8 cellular contexts compared by ENCODE assay signal in the genomic region with DNA sequence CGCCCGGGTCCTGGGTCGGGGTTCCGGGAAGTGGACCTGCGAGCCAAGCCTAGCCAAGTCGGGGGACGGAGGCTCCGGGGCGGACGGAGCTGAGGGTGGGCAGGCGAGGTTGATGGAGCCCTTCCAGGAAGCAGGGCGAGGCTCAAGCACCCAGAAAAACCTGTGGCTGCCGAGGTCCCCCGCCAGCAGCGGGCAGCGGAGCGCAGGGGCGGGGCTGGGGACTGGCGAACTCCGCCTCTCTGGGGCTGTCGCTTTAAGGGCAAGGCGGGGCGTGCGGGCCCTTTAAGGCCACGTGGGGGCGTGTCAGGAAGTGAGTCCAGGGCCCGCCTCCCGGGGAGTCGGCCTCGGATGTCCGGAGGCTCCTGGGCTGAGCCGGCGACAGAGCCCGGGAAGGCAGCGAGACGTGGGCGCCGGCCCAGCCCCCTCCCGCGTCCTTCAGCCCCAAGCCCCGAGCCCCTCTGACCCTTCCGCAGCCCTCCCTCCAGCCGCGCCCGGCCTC. TPM values are rescaled to one million over a fixed set of nuclear protein-coding genes. Genes with fewer than 3 reads are reported as not detected.
DNase-seq lines count a peak whose midpoint lies in the region; ATAC-seq and TF ChIP-seq lines count a peak whose summit lies in the region.

TSS of gene SLC35C1 (plus strand) at position 344 of the 499 bp plus-strand sequence. CDS start 653 bp downstream, outside the sequence.

- H3K36me3 ChIP-seq in adipocyte (ENCODE audit: control insufficient read depth, insufficient read depth, low read length, severe bottlenecking) (peaks cover 7% of the 10 kb centered on the region), cardiac muscle cell (no peaks in the 10 kb centered on the region), upper lobe of left lung (peaks cover 0 to 22% (median 10%) of the 10 kb centered on the region in 4 donors)

- H3K9ac ChIP-seq in adipocyte (ENCODE audit: low read length), result peak within 1 kb of the TSS; percentile 96

- DNase-seq in NCI-H128 (lab: John Stamatoyannopoulos, UW; ENCODE audit: unreplicated experiment) (peak; percentile 79), SW480 (ENCODE audit: low spot score) (peak; percentile 96), adipocyte (ENCODE audit: low read depth) (peak; percentile 99), cardiac muscle cell (ENCODE audit: low read depth in 1 of 2, low spot score in 1 of 2) (peak; percentile 96 to 98), posterior cingulate gyrus (peak; percentile 94 to 100 (median 98)), upper lobe of left lung (peak; percentile 98 to 99)

- intact Hi-C loops in posterior cingulate gyrus (cut with DNase I), result loop anchor here (5.0 kb wide), 1 partner anchor 42 kb away; the partner anchor contains the start of gene CRY2

- TF ChIP-seq EP300 in upper lobe of left lung (IDR thresholded peaks at IDR 0.05), result peak in 1 of 4 donors; percentile 15

- no peaks in the 10 kb centered on the region for H3K9me3 ChIP-seq in adipocyte (ENCODE audit: control insufficient read depth, low read length)
- H3K9me3 ChIP-seq in cardiac muscle cell (ENCODE audit: low read depth), result no peaks in the 10 kb centered on the region
- H3K9me3 ChIP-seq in upper lobe of left lung, result no peaks in the 10 kb centered on the region

- 0 to 3% methylated on average over 2 to 31 of the region's 45 CpGs for WGBS in upper lobe of left lung, 2 donors

- peak; percentile 95 for ATAC-seq in HG02678 (IDR thresholded peaks at IDR 0.05; ENCODE audit: unreplicated experiment)
- ATAC-seq in upper lobe of left lung (ENCODE audit: low FRiP score in 2 of 2), result peak; percentile 98

- H3K27me3 ChIP-seq in adipocyte (replicated peaks; ENCODE audit: control insufficient read depth, insufficient read depth, low read length) (no peaks in the 10 kb centered on the region), cardiac muscle cell (peaks cover 18% of the 10 kb centered on the region), upper lobe of left lung (no peaks in the 10 kb centered on the region)

- H3K4me3 ChIP-seq in adipocyte (ENCODE audit: low read length), result peak within 1 kb of the TSS; percentile 97
- H3K4me3 ChIP-seq in cardiac muscle cell, result peak within 1 kb of the TSS; percentile 54
- peak within 1 kb of the TSS; percentile 66 to 92 (median 82) for H3K4me3 ChIP-seq in upper lobe of left lung

- peak in 2 of 4 donors; percentile 91 to 92 for TF ChIP-seq POLR2A in upper lobe of left lung (IDR thresholded peaks at IDR 0.05)

- H3K27ac ChIP-seq in cardiac muscle cell (peak within 1 kb of the TSS; percentile 73), upper lobe of left lung (peak within 1 kb of the TSS; percentile 88 to 99 (median 94))

- H3K4me1 ChIP-seq in adipocyte (ENCODE audit: control insufficient read depth, insufficient read depth, low read length) (peaks cover 37% of the 10 kb centered on the region), cardiac muscle cell (ENCODE audit: low read depth) (peaks cover 7% of the 10 kb centered on the region), upper lobe of left lung (peaks cover 32 to 58% (median 36%) of the 10 kb centered on the region in 4 donors)

- TF ChIP-seq CTCF in GM12873 (IDR thresholded peaks at IDR 0.05; ENCODE audit: insufficient read depth, low read depth, low read length, missing control alignments) (peak; percentile 12), cardiac muscle cell (IDR thresholded peaks at IDR 0.05; ENCODE audit: low read depth, low read length) (peak; percentile 1), upper lobe of left lung (IDR thresholded peaks at IDR 0.05) (peak in 5 of 6 experiments; percentile 9 to 36 (median 27))

RNA-seq across cellular contexts. Expression of gene SLC35C1, which starts in this region (rescaled TPM):
- 8.1 TPM in 2 replicates for total RNA-seq in cardiac muscle cell
- polyA plus RNA-seq in cardiac muscle cell, result 7.1 and 15.1 TPM in 2 replicates
- total RNA-seq in upper lobe of left lung, result 10 to 100 TPM; 18.3 to 50.9 (median 24.0) TPM

Comparison
In these comparisons a context has a peak if more than half of its experiments do, and no peak if none do; other contexts are left out.
1. Peak in every context shown above with its lines: DNase-seq, ATAC-seq, H3K4me3 ChIP-seq and H3K27ac ChIP-seq.